Comparison of ENCODE assay signal across 9 cellular contexts in genomic region chr11:1293619-1294015, GRCh38. TPM values are rescaled to one million over a fixed set of nuclear protein-coding genes. Genes with fewer than 3 reads are reported as not detected.
DNase-seq lines count a peak whose midpoint lies in the region; ATAC-seq and TF ChIP-seq lines count a peak whose summit lies in the region.
"Had no signal": no experiment of that assay in that cellular context is flagged by ENCODE, and none has a peak within 500 bp of the region (broad histone marks: within the 10 kb centered on the region; RNA-seq: fewer than 3 reads in every experiment).

No MANE protein-coding gene starts in this region.

- no peaks in the 10 kb centered on the region for H3K27me3 Mint-ChIP-seq in type B pancreatic cell

- peak in 1 of 2 donors; percentile 36 for TF ChIP-seq CTCF in right atrium auricular region (IDR thresholded peaks at IDR 0.05)
- TF ChIP-seq CTCF in WERI-Rb-1 (IDR thresholded peaks at IDR 0.05; ENCODE audit: low read depth, low read length) = peak; percentile 45; the same call in 1 of the 2 replicates
- TF ChIP-seq CTCF in left lung (IDR thresholded peaks at IDR 0.05) = no peak
- peak; percentile 34 for TF ChIP-seq CTCF in type B pancreatic cell (conservative IDR thresholded peaks at IDR 0.05)

- intact Hi-C loops in cardiac septum (cut with DNase I) = no loop called here
- intact Hi-C loops in left lung (cut with DNase I) = loop anchor here in 1 of 2 donors (10.0 kb wide), 1 partner anchor 221 kb away; no protein-coding TSS in a partner anchor

- H3K9me3 ChIP-seq in right atrium auricular region = no peaks in the 10 kb centered on the region
- no peaks in the 10 kb centered on the region for H3K9me3 ChIP-seq in WERI-Rb-1 (ENCODE audit: severe bottlenecking)
- no peaks in the 10 kb centered on the region for H3K9me3 ChIP-seq in left lung

- H3K36me3 ChIP-seq in right atrium auricular region = peaks cover 54% of the 10 kb centered on the region
- peaks cover 36% of the 10 kb centered on the region for H3K36me3 ChIP-seq in WERI-Rb-1
- peaks cover 0 to 76% of the 10 kb centered on the region in 2 donors for H3K36me3 ChIP-seq in left lung

- no peaks in the 10 kb centered on the region for H3K27me3 ChIP-seq in right atrium auricular region
- H3K27me3 ChIP-seq in WERI-Rb-1 (ENCODE audit: insufficient read depth, low read depth, severe bottlenecking) = no peaks in the 10 kb centered on the region
- H3K27me3 ChIP-seq in left lung = no peaks in the 10 kb centered on the region

- ATAC-seq in left lung = peak; percentile 64

- peaks cover 3% of the 10 kb centered on the region for H3K4me1 Mint-ChIP-seq in type B pancreatic cell (ENCODE audit: unreplicated experiment)

- no peaks in the 10 kb centered on the region for H3K36me3 Mint-ChIP-seq in type B pancreatic cell

- H3K4me1 ChIP-seq in right atrium auricular region = peaks cover 0 to 11% of the 10 kb centered on the region in 2 donors
- H3K4me1 ChIP-seq in left lung = peaks cover under 1 to 13% of the 10 kb centered on the region in 2 donors

- H3K9me3 Mint-ChIP-seq in type B pancreatic cell = no peaks in the 10 kb centered on the region

- H3K27ac Mint-ChIP-seq in type B pancreatic cell = no peak overlapping the region

- DNase-seq in cardiac septum (ENCODE audit: low spot score) (peak; percentile 73), right atrium auricular region (ENCODE audit: low spot score) (no peak), WERI-Rb-1 (no peak), left lung (peak; percentile 34 to 73), type B pancreatic cell (ENCODE audit: extremely low spot score, unreplicated experiment) (no peak), cortex of kidney (lab: John Stamatoyannopoulos, UW) (no peak), NCI-H345 treated with DMSO at 0.1 percent for 48 hours (lab: John Stamatoyannopoulos, UW; ENCODE audit: unreplicated experiment) (no peak), HCEC 1CT (no peak)
- DNase-seq: amniotic stem cell had no signal

- no peak overlapping the region for H3K4me3 Mint-ChIP-seq in type B pancreatic cell

- no peak overlapping the region for H3K4me3 ChIP-seq in right atrium auricular region
- no peak overlapping the region for H3K4me3 ChIP-seq in WERI-Rb-1 (ENCODE audit: low read depth, low read length)
- no peak overlapping the region for H3K4me3 ChIP-seq in left lung

- no peak overlapping the region for H3K27ac ChIP-seq in right atrium auricular region
- no peak overlapping the region for H3K27ac ChIP-seq in WERI-Rb-1
- no peak overlapping the region for H3K27ac ChIP-seq in left lung

RNA-seq across cellular contexts. Expression of gene TOLLIP, which starts 15.8 kb away (rescaled TPM):
- total RNA-seq in cardiac septum (46.9 TPM), right atrium auricular region (10 to 100 TPM; 29.6 to 41.0 TPM), left lung (10 to 100 TPM; 54.7 to 63.5 TPM), type B pancreatic cell (ENCODE audit: low replicate concordance) (49.2 and 65.1 TPM in 2 replicates)

Comparison
In these comparisons a context has a peak if more than half of its experiments do, and no peak if none do; other contexts are left out.
1. DNase-seq: peak in cardiac septum (single experiment) and left lung (2 of 2); none in right atrium auricular region (single experiment), WERI-Rb-1 (single experiment), type B pancreatic cell (single experiment), cortex of kidney (single experiment), NCI-H345 treated with DMSO at 0.1 percent for 48 hours (single experiment) and HCEC 1CT (single experiment).
2. CTCF ChIP-seq: peak in WERI-Rb-1 (single experiment) and type B pancreatic cell (single experiment); none in left lung (0 of 2).